15 cellular contexts compared by ENCODE assay signal in the genomic region with DNA sequence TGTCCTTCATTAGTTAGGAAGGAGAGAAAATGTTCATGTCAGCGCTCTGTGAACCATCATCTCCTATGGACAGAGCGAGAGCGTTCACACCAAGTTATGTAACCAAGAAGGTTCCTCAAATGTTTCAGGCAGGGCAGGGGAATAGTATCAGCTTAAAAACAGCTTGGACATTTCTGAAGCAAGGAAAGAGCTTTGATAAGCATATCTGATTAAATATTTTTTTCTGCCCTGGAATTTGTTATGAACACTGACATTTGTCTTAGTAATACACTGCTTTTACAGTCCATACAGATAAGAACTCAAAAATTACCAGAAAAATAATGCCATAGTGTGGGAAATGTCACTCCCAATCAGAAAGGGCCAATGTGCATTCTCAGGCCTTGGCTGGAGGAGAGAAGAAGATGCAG.
"Had no signal": no experiment of that assay in that cellular context is flagged by ENCODE, and none has a peak within 500 bp of the region (broad histone marks: within the 10 kb centered on the region; RNA-seq: fewer than 3 reads in every experiment).

No MANE protein-coding gene starts in this region.

- H3K4me3 Mint-ChIP-seq: activated CD8-positive, alpha-beta memory T cell treated with anti-CD3 and anti-CD28 coated beads, Interleukin-2, amount 10 ng/mL, durations not matched to agents 7 days and 5 days; activated naive CD4-positive, alpha-beta T cell treated with anti-CD3 and anti-CD28 coated beads, Interleukin-2, amount 50 U/mL, for 24 hours; activated T-cell treated with anti-CD3 and anti-CD28 coated beads, Interleukin-2, amount 50 U/mL, for 24 hours; brain; stimulated activated effector memory CD8-positive, alpha-beta T cell treated with anti-CD3 and anti-CD28 coated beads, Interleukin-12 subunit alpha, Interleukin-12 subunit beta, amount 100 ng/mL, for 72 hours; T-helper 2 cell treated with Interferon-gamma antibody and Interleukin-4, amounts not matched to agents 5 μg/mL and 100 μg/mL, for 36 hours; type B pancreatic cell had no signal

- H3K27me3 Mint-ChIP-seq: brain, type B pancreatic cell had no signal

- H3K36me3 Mint-ChIP-seq: activated CD8-positive, alpha-beta memory T cell treated with anti-CD3 and anti-CD28 coated beads, Interleukin-2, amount 10 ng/mL, durations not matched to agents 7 days and 5 days; activated naive CD4-positive, alpha-beta T cell treated with anti-CD3 and anti-CD28 coated beads, Interleukin-2, amount 50 U/mL, for 24 hours; stimulated activated effector memory CD8-positive, alpha-beta T cell treated with anti-CD3 and anti-CD28 coated beads, Interleukin-12 subunit alpha, Interleukin-12 subunit beta, amount 100 ng/mL, for 72 hours; type B pancreatic cell had no signal

- H3K27ac ChIP-seq: epithelial cell of prostate had no signal

- DNase-seq: activated CD4-positive, alpha-beta T cell treated with anti-CD3 and anti-CD28 coated beads, Interleukin-2, amount 50 U/mL, for 4 hours; activated CD8-positive, alpha-beta memory T cell treated with anti-CD3 and anti-CD28 coated beads, Interleukin-2, amount 10 ng/mL, durations not matched to agents 7 days and 5 days; activated effector memory CD4-positive, alpha-beta T cell treated with Interleukin-2 at 50 U/mL for 16 hours; activated T-cell treated with anti-CD3 and anti-CD28 coated beads, Interleukin-2, amount 50 U/mL, for 24 hours; amniotic stem cell; effector memory CD4-positive, alpha-beta T cell; hypothalamus; posterior cingulate gyrus had no signal

- H3K27ac Mint-ChIP-seq: activated CD8-positive, alpha-beta memory T cell treated with anti-CD3 and anti-CD28 coated beads, Interleukin-2, amount 10 ng/mL, durations not matched to agents 7 days and 5 days; activated naive CD4-positive, alpha-beta T cell treated with anti-CD3 and anti-CD28 coated beads, Interleukin-2, amount 50 U/mL, for 24 hours; activated T-cell treated with anti-CD3 and anti-CD28 coated beads, Interleukin-2, amount 50 U/mL, for 24 hours; stimulated activated effector memory CD8-positive, alpha-beta T cell treated with anti-CD3 and anti-CD28 coated beads, Interleukin-12 subunit alpha, Interleukin-12 subunit beta, amount 100 ng/mL, for 72 hours; T-helper 2 cell treated with Interferon-gamma antibody and Interleukin-4, amounts not matched to agents 5 μg/mL and 100 μg/mL, for 36 hours; type B pancreatic cell had no signal

- ATAC-seq: activated CD4-positive, CD25-positive, alpha-beta regulatory T cell treated with anti-CD3 and anti-CD28 coated beads, Interleukin-2, amount 50 U/mL, for 24 hours; activated CD8-positive, alpha-beta memory T cell treated with anti-CD3 and anti-CD28 coated beads, Interleukin-2, amount 10 ng/mL, durations not matched to agents 7 days and 5 days; stimulated activated effector memory CD8-positive, alpha-beta T cell treated with anti-CD3 and anti-CD28 coated beads, Interleukin-12 subunit alpha, Interleukin-12 subunit beta, amount 100 ng/mL, for 72 hours had no signal

- H3K4me1 Mint-ChIP-seq: activated CD8-positive, alpha-beta memory T cell treated with anti-CD3 and anti-CD28 coated beads, Interleukin-2, amount 10 ng/mL, durations not matched to agents 7 days and 5 days; activated naive CD4-positive, alpha-beta T cell treated with anti-CD3 and anti-CD28 coated beads, Interleukin-2, amount 50 U/mL, for 24 hours; brain; stimulated activated effector memory CD8-positive, alpha-beta T cell treated with anti-CD3 and anti-CD28 coated beads, Interleukin-12 subunit alpha, Interleukin-12 subunit beta, amount 100 ng/mL, for 72 hours had no signal
